5 cellular contexts compared by ENCODE assay signal in genomic region chr10:73023455-73024070, GRCh38.
A peak's percentile ranks its signal among the peaks of the same experiment; 100 is the strongest.
DNase-seq lines count a peak whose midpoint lies in the region; ATAC-seq lines count a peak whose summit lies in the region.
"Not testable (repeated sequence)": the region's sequence is repeated elsewhere in the genome, so short reads cannot be mapped to it uniquely, and the experiment has no call there.

No MANE protein-coding gene starts in this region.

- H3K27me3 Mint-ChIP-seq in activated CD4-positive, alpha-beta T cell treated with anti-CD3 and anti-CD28 coated beads for 36 hours; activated CD8-positive, alpha-beta memory T cell treated with anti-CD3 and anti-CD28 coated beads, Interleukin-2, amount 10 ng/mL, durations not matched to agents 7 days and 5 days; activated T-helper 1 cell treated with anti-CD3 and anti-CD28 coated beads, Interleukin-12 subunit alpha, Interleukin-12 subunit beta, Interleukin-2, Interleukin-4 antibody, amounts not matched to agents 30 ng/mL and 10 ng/mL and 1 ng/mL, durations not matched to agents 14 hours and 24 hours and 36 hours (ENCODE audit: insufficient read depth); activated naive CD8-positive, alpha-beta T cell treated with anti-CD3 and anti-CD28 coated beads, Interleukin-2, amount 50 U/mL, for 24 hours; natural killer cell treated with Interleukin-12 subunit alpha and Interleukin-12 subunit beta and Interleukin-15 and Interleukin-18, amount 100 ng/mL, for 72 hours: not testable (repeated sequence)

- not testable (repeated sequence) for DNase-seq in activated CD4-positive, alpha-beta T cell treated with anti-CD3 and anti-CD28 coated beads for 36 hours; activated CD8-positive, alpha-beta memory T cell treated with anti-CD3 and anti-CD28 coated beads, Interleukin-2, amount 10 ng/mL, durations not matched to agents 7 days and 5 days; activated T-helper 1 cell treated with anti-CD3 and anti-CD28 coated beads, Interleukin-12 subunit alpha, Interleukin-12 subunit beta, Interleukin-2, Interleukin-4 antibody, amounts not matched to agents 30 ng/mL and 10 ng/mL and 1 ng/mL, durations not matched to agents 14 hours and 24 hours and 36 hours (ENCODE audit: low spot score); activated naive CD8-positive, alpha-beta T cell treated with anti-CD3 and anti-CD28 coated beads, Interleukin-2, amount 50 U/mL, for 24 hours; natural killer cell treated with Interleukin-12 subunit alpha and Interleukin-12 subunit beta and Interleukin-15 and Interleukin-18, amount 100 ng/mL, for 72 hours (ENCODE audit: low spot score)

- ATAC-seq in activated CD4-positive, alpha-beta T cell treated with anti-CD3 and anti-CD28 coated beads for 36 hours; activated CD8-positive, alpha-beta memory T cell treated with anti-CD3 and anti-CD28 coated beads, Interleukin-2, amount 10 ng/mL, durations not matched to agents 7 days and 5 days; activated naive CD8-positive, alpha-beta T cell treated with anti-CD3 and anti-CD28 coated beads, Interleukin-2, amount 50 U/mL, for 24 hours; natural killer cell treated with Interleukin-12 subunit alpha and Interleukin-12 subunit beta and Interleukin-15 and Interleukin-18, amount 100 ng/mL, for 72 hours: not testable (repeated sequence)

- peak overlapping the region; percentile 11 for H3K27ac Mint-ChIP-seq in activated CD4-positive, alpha-beta T cell treated with anti-CD3 and anti-CD28 coated beads for 36 hours
- H3K27ac Mint-ChIP-seq in activated CD8-positive, alpha-beta memory T cell treated with anti-CD3 and anti-CD28 coated beads, Interleukin-2, amount 10 ng/mL, durations not matched to agents 7 days and 5 days: peak overlapping the region; percentile 63
- peak overlapping the region; percentile 91 for H3K27ac Mint-ChIP-seq in activated T-helper 1 cell treated with anti-CD3 and anti-CD28 coated beads, Interleukin-12 subunit alpha, Interleukin-12 subunit beta, Interleukin-2, Interleukin-4 antibody, amounts not matched to agents 30 ng/mL and 10 ng/mL and 1 ng/mL, durations not matched to agents 14 hours and 24 hours and 36 hours
- H3K27ac Mint-ChIP-seq in activated naive CD8-positive, alpha-beta T cell treated with anti-CD3 and anti-CD28 coated beads, Interleukin-2, amount 50 U/mL, for 24 hours: peak overlapping the region; percentile 79
- H3K27ac Mint-ChIP-seq in natural killer cell treated with Interleukin-12 subunit alpha and Interleukin-12 subunit beta and Interleukin-15 and Interleukin-18, amount 100 ng/mL, for 72 hours: peak overlapping the region in 1 of 2 donors; percentile 74

- H3K36me3 Mint-ChIP-seq in activated CD4-positive, alpha-beta T cell treated with anti-CD3 and anti-CD28 coated beads for 36 hours (ENCODE audit: low read depth): peaks cover 65% of the 10 kb centered on the region
- H3K36me3 Mint-ChIP-seq in activated CD8-positive, alpha-beta memory T cell treated with anti-CD3 and anti-CD28 coated beads, Interleukin-2, amount 10 ng/mL, durations not matched to agents 7 days and 5 days: peaks cover 72% of the 10 kb centered on the region
- H3K36me3 Mint-ChIP-seq in activated T-helper 1 cell treated with anti-CD3 and anti-CD28 coated beads, Interleukin-12 subunit alpha, Interleukin-12 subunit beta, Interleukin-2, Interleukin-4 antibody, amounts not matched to agents 30 ng/mL and 10 ng/mL and 1 ng/mL, durations not matched to agents 14 hours and 24 hours and 36 hours (ENCODE audit: low read depth): peaks cover 63% of the 10 kb centered on the region
- peaks cover 71% of the 10 kb centered on the region for H3K36me3 Mint-ChIP-seq in activated naive CD8-positive, alpha-beta T cell treated with anti-CD3 and anti-CD28 coated beads, Interleukin-2, amount 50 U/mL, for 24 hours (ENCODE audit: low read depth)
- H3K36me3 Mint-ChIP-seq in natural killer cell treated with Interleukin-12 subunit alpha and Interleukin-12 subunit beta and Interleukin-15 and Interleukin-18, amount 100 ng/mL, for 72 hours: peaks cover 39% of the 10 kb centered on the region

- POLR2A ChIA-PET in activated CD4-positive, alpha-beta T cell treated with anti-CD3 and anti-CD28 coated beads for 36 hours (lab: Charles Lee): not testable (repeated sequence)

- intact Hi-C loops in activated CD4-positive, alpha-beta T cell treated with anti-CD3 and anti-CD28 coated beads for 36 hours (cut with DNase I, micrococcal nuclease): not testable (repeated sequence)
- intact Hi-C loops in activated T-helper 1 cell treated with anti-CD3 and anti-CD28 coated beads, Interleukin-12 subunit alpha, Interleukin-12 subunit beta, Interleukin-2, Interleukin-4 antibody, amounts not matched to agents 30 ng/mL and 10 ng/mL and 1 ng/mL, durations not matched to agents 14 hours and 24 hours and 36 hours (cut with micrococcal nuclease): loop anchor here (1.0 kb wide), 1 partner anchor 38 kb away; no protein-coding TSS in a partner anchor

- CTCF ChIA-PET in activated CD4-positive, alpha-beta T cell treated with anti-CD3 and anti-CD28 coated beads for 36 hours (lab: Charles Lee); activated CD8-positive, alpha-beta memory T cell treated with anti-CD3 and anti-CD28 coated beads, Interleukin-2, amount 10 ng/mL, durations not matched to agents 7 days and 5 days (lab: Charles Lee): not testable (repeated sequence)

- H3K4me1 Mint-ChIP-seq in activated CD4-positive, alpha-beta T cell treated with anti-CD3 and anti-CD28 coated beads for 36 hours: peaks cover 35% of the 10 kb centered on the region
- H3K4me1 Mint-ChIP-seq in activated CD8-positive, alpha-beta memory T cell treated with anti-CD3 and anti-CD28 coated beads, Interleukin-2, amount 10 ng/mL, durations not matched to agents 7 days and 5 days: peaks cover 60% of the 10 kb centered on the region
- H3K4me1 Mint-ChIP-seq in activated T-helper 1 cell treated with anti-CD3 and anti-CD28 coated beads, Interleukin-12 subunit alpha, Interleukin-12 subunit beta, Interleukin-2, Interleukin-4 antibody, amounts not matched to agents 30 ng/mL and 10 ng/mL and 1 ng/mL, durations not matched to agents 14 hours and 24 hours and 36 hours (ENCODE audit: low read depth): peaks cover 60% of the 10 kb centered on the region
- H3K4me1 Mint-ChIP-seq in activated naive CD8-positive, alpha-beta T cell treated with anti-CD3 and anti-CD28 coated beads, Interleukin-2, amount 50 U/mL, for 24 hours: peaks cover 52% of the 10 kb centered on the region
- peaks cover 32 to 58% of the 10 kb centered on the region in 2 donors for H3K4me1 Mint-ChIP-seq in natural killer cell treated with Interleukin-12 subunit alpha and Interleukin-12 subunit beta and Interleukin-15 and Interleukin-18, amount 100 ng/mL, for 72 hours (ENCODE audit: low read depth in 2 of 2)

- H3K4me3 Mint-ChIP-seq in activated CD4-positive, alpha-beta T cell treated with anti-CD3 and anti-CD28 coated beads for 36 hours; activated CD8-positive, alpha-beta memory T cell treated with anti-CD3 and anti-CD28 coated beads, Interleukin-2, amount 10 ng/mL, durations not matched to agents 7 days and 5 days; activated T-helper 1 cell treated with anti-CD3 and anti-CD28 coated beads, Interleukin-12 subunit alpha, Interleukin-12 subunit beta, Interleukin-2, Interleukin-4 antibody, amounts not matched to agents 30 ng/mL and 10 ng/mL and 1 ng/mL, durations not matched to agents 14 hours and 24 hours and 36 hours; activated naive CD8-positive, alpha-beta T cell treated with anti-CD3 and anti-CD28 coated beads, Interleukin-2, amount 50 U/mL, for 24 hours: not testable (repeated sequence)
- peak overlapping the region; percentile 73 for H3K4me3 Mint-ChIP-seq in natural killer cell treated with Interleukin-12 subunit alpha and Interleukin-12 subunit beta and Interleukin-15 and Interleukin-18, amount 100 ng/mL, for 72 hours

- not testable (repeated sequence) for H3K9me3 Mint-ChIP-seq in activated CD4-positive, alpha-beta T cell treated with anti-CD3 and anti-CD28 coated beads for 36 hours (ENCODE audit: low read depth); activated CD8-positive, alpha-beta memory T cell treated with anti-CD3 and anti-CD28 coated beads, Interleukin-2, amount 10 ng/mL, durations not matched to agents 7 days and 5 days (ENCODE audit: low read depth); activated T-helper 1 cell treated with anti-CD3 and anti-CD28 coated beads, Interleukin-12 subunit alpha, Interleukin-12 subunit beta, Interleukin-2, Interleukin-4 antibody, amounts not matched to agents 30 ng/mL and 10 ng/mL and 1 ng/mL, durations not matched to agents 14 hours and 24 hours and 36 hours; activated naive CD8-positive, alpha-beta T cell treated with anti-CD3 and anti-CD28 coated beads, Interleukin-2, amount 50 U/mL, for 24 hours; natural killer cell treated with Interleukin-12 subunit alpha and Interleukin-12 subunit beta and Interleukin-15 and Interleukin-18, amount 100 ng/mL, for 72 hours
